ENCODE assay signal across 22 cellular contexts in genomic region chr7:127738859-127739258, GRCh38.
A peak's percentile ranks its signal among the peaks of the same experiment; 100 is the strongest.
DNase-seq lines count a peak whose midpoint lies in the region; ATAC-seq lines count a peak whose summit lies in the region.
"Had no signal": no experiment of that assay in that cellular context is flagged by ENCODE, and none has a peak within 500 bp of the region (broad histone marks: within the 10 kb centered on the region; RNA-seq: fewer than 3 reads in every experiment).

No MANE protein-coding gene starts in this region.

- H3K27ac ChIP-seq in BLaER1 treated with 17β-estradiol and CSF1 and Interleukin-3, amounts not matched to agents 10 nM and 100 nM = no peak overlapping the region
- peak overlapping the region; percentile 32 for H3K27ac ChIP-seq in Karpas-422 (ENCODE audit: low read length)
- H3K27ac ChIP-seq: GM23248, PC-9 had no signal

- H3K36me3 ChIP-seq in BLaER1 treated with 17β-estradiol and CSF1 and Interleukin-3, amounts not matched to agents 10 nM and 100 nM = peaks cover 78 to 99% (median 92%) of the 10 kb centered on the region in 11 experiments
- peaks cover 2% of the 10 kb centered on the region; the same call in 1 of the 2 replicates for H3K36me3 ChIP-seq in Karpas-422 (ENCODE audit: insufficient read depth, low read length)

- H3K9me3 ChIP-seq in BLaER1 treated with 17β-estradiol and CSF1 and Interleukin-3, amounts not matched to agents 10 nM and 100 nM (replicated peaks in 1 of 11) = no peaks in the 10 kb centered on the region
- H3K9me3 ChIP-seq in Karpas-422 (ENCODE audit: low read length) = no peaks in the 10 kb centered on the region
- H3K9me3 ChIP-seq: Caco-2 had no signal

- no peak overlapping the region for H3K4me3 Mint-ChIP-seq in activated T-helper 17 cell treated with anti-CD3 and anti-CD28 coated beads, Interleukin-2, amount 50 U/mL, for 72 hours
- H3K4me3 Mint-ChIP-seq: CD4-positive, alpha-beta memory T cell had no signal

- H4K20me1 ChIP-seq in BLaER1 treated with 17β-estradiol and CSF1 and Interleukin-3, amounts not matched to agents 10 nM and 100 nM = peaks cover 35 to 92% (median 83%) of the 10 kb centered on the region in 11 experiments; a peak in 17 of 22 replicates
- no peaks in the 10 kb centered on the region for H4K20me1 ChIP-seq in Karpas-422 (ENCODE audit: insufficient read depth, low read depth, low read length)

- no peaks in the 10 kb centered on the region for H3K9me2 ChIP-seq in Karpas-422 (replicated peaks; ENCODE audit: insufficient read depth, low read length)

- H3K4me3 ChIP-seq in BLaER1 treated with 17β-estradiol and CSF1 and Interleukin-3, amounts not matched to agents 10 nM and 100 nM = no peak overlapping the region
- no peak overlapping the region for H3K4me3 ChIP-seq in Karpas-422 (ENCODE audit: low read length)
- H3K4me3 ChIP-seq: GM23248, PC-9 had no signal

- peak overlapping the region in 6 of 11 experiments; percentile 2 to 42 (median 22); a peak in 9 of 22 replicates for H3K4me2 ChIP-seq in BLaER1 treated with 17β-estradiol and CSF1 and Interleukin-3, amounts not matched to agents 10 nM and 100 nM
- H3K4me2 ChIP-seq in Karpas-422 (ENCODE audit: low read depth, low read length, poor library complexity, severe bottlenecking) = no peak overlapping the region
- H3K4me2 ChIP-seq: PC-9 had no signal

- no peak overlapping the region for H2AFZ ChIP-seq in Karpas-422 (ENCODE audit: low read length)
- H2AFZ ChIP-seq: GM23248, PC-9 had no signal

- DNase-seq in Karpas-422 = no peak
- DNase-seq in germinal center (ENCODE audit: low spot score) = peak; percentile 5
- DNase-seq in stimulated activated CD4-positive, alpha-beta T cell treated with anti-CD3 and anti-CD28 coated beads, Interleukin-1b, Interleukin-23, amount 100 ng/mL, for 48 hours = no peak
- DNase-seq: Caco-2; CD4-positive, alpha-beta memory T cell; DMS 273 treated with DMSO at 0.1 percent for 48 hours; DMS79 treated with DMSO at 0.1 percent for 48 hours; GM23248; HCEC 1CT; KG1; NCI-H1694 treated with DMSO at 0.1 percent for 48 hours; NCI-H2081 treated with DMSO at 0.1 percent for 48 hours; NCI-H446; NCI-H526; PC-9; RPMI8226; SHP77 had no signal

- H3K27me3 Mint-ChIP-seq in activated T-helper 17 cell treated with anti-CD3 and anti-CD28 coated beads, Interleukin-2, amount 50 U/mL, for 72 hours = no peaks in the 10 kb centered on the region
- H3K27me3 Mint-ChIP-seq: CD4-positive, alpha-beta memory T cell had no signal

- peaks cover 20% of the 10 kb centered on the region for H3K4me1 Mint-ChIP-seq in activated T-helper 17 cell treated with anti-CD3 and anti-CD28 coated beads, Interleukin-2, amount 50 U/mL, for 72 hours

- peaks cover 0 to 21% (median 9%) of the 10 kb centered on the region in 10 experiments; a peak in 10 of 20 replicates for H3K4me1 ChIP-seq in BLaER1 treated with 17β-estradiol and CSF1 and Interleukin-3, amounts not matched to agents 10 nM and 100 nM
- H3K4me1 ChIP-seq in Karpas-422 (ENCODE audit: low read length) = peaks cover 17% of the 10 kb centered on the region
- H3K4me1 ChIP-seq: Caco-2 had no signal

- no peak overlapping the region for H3K9ac ChIP-seq in BLaER1 treated with 17β-estradiol and CSF1 and Interleukin-3, amounts not matched to agents 10 nM and 100 nM
- no peak overlapping the region for H3K9ac ChIP-seq in Karpas-422 (ENCODE audit: low read length)
- H3K9ac ChIP-seq: GM23248 had no signal

- no peak for ATAC-seq in activated T-helper 17 cell treated with anti-CD3 and anti-CD28 coated beads, Interleukin-2, amount 50 U/mL, for 72 hours (replicated peaks)
- ATAC-seq in GM19455 (IDR thresholded peaks at IDR 0.05; ENCODE audit: unreplicated experiment) (no peak), GM18907 (IDR thresholded peaks at IDR 0.05; ENCODE audit: unreplicated experiment) (no peak), GM19463 (IDR thresholded peaks at IDR 0.05; ENCODE audit: unreplicated experiment) (no peak)

- peaks cover 94% of the 10 kb centered on the region for H3K36me3 Mint-ChIP-seq in activated T-helper 17 cell treated with anti-CD3 and anti-CD28 coated beads, Interleukin-2, amount 50 U/mL, for 72 hours (ENCODE audit: low read depth)

- no peaks in the 10 kb centered on the region for H3K9me3 Mint-ChIP-seq in activated T-helper 17 cell treated with anti-CD3 and anti-CD28 coated beads, Interleukin-2, amount 50 U/mL, for 72 hours
- H3K9me3 Mint-ChIP-seq: CD4-positive, alpha-beta memory T cell had no signal

- peak overlapping the region; percentile 66 for H3K27ac Mint-ChIP-seq in activated T-helper 17 cell treated with anti-CD3 and anti-CD28 coated beads, Interleukin-2, amount 50 U/mL, for 72 hours

- no peaks in the 10 kb centered on the region for H3K27me3 ChIP-seq in BLaER1 treated with 17β-estradiol and CSF1 and Interleukin-3, amounts not matched to agents 10 nM and 100 nM
- H3K27me3 ChIP-seq in Karpas-422 (ENCODE audit: low read length) = no peaks in the 10 kb centered on the region

- peaks cover 94% of the 10 kb centered on the region for H3K79me2 ChIP-seq in Karpas-422 (ENCODE audit: low read length)
